In the genomic region with DNA sequence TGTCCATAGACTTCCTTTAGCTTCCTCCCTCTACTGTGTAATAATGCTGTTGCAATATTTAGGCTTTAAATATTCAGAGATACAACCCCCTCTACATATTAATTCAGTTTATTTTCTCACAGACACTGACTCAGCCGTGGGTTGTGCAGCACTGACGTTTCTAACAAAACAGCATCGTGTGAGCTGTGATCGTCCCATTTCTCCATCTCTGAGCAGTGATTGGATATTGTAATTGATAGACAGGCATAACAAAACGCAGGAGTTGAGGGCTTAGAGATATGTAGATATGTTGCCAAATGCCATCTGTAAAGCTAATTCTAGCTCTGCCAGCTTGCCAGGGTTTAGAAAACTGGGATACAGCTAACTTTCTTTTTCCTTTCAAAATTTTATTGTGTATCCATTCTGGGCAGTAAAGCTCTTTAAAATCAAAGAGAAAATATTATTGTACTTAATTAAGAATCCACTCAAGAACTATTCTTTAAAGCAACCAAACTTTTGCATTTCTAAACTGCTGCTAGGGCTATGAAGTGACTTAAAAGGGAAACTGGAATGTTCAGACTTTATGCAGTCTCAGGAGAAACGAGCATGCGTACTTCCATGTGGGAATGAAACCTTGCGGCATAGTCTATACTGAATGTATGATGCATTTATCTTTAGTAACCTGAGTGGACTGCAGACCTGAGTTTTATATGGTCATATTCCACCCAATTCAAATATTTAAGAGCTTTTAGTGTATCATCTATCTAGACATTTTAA, we compare ENCODE assay signal across 8 cellular contexts. TPM values are rescaled to one million over a fixed set of nuclear protein-coding genes. Genes with fewer than 3 reads are reported as not detected.
DNase-seq lines count a peak whose midpoint lies in the region; ATAC-seq and TF ChIP-seq lines count a peak whose summit lies in the region.

No MANE protein-coding gene starts in this region.

- peak; percentile 87 for DNase-seq in AG09309 (ENCODE audit: low read depth)
- DNase-seq in HT1080 (ENCODE audit: low read depth) = peak; percentile 72
- peak; percentile 93 for DNase-seq in astrocyte of the spinal cord (ENCODE audit: low read depth, low spot score)
- DNase-seq in hippocampal formation (lab: John Stamatoyannopoulos, UW) = peak; percentile 30 to 81
- DNase-seq in stimulated activated effector memory CD8-positive, alpha-beta T cell treated with anti-CD3 and anti-CD28 coated beads, Interleukin-12 subunit alpha, Interleukin-12 subunit beta, amount 100 ng/mL, for 72 hours (ENCODE audit: low spot score in 2 of 2) = no peak
- no peak for DNase-seq in germinal center (ENCODE audit: low spot score)
- no peak for DNase-seq in GM19238 (ENCODE audit: insufficient read length, low spot score)

- H3K36me3 Mint-ChIP-seq in stimulated activated effector memory CD8-positive, alpha-beta T cell treated with anti-CD3 and anti-CD28 coated beads, Interleukin-12 subunit alpha, Interleukin-12 subunit beta, amount 100 ng/mL, for 72 hours = no peaks in the 10 kb centered on the region

- in situ Hi-C loops in astrocyte of the spinal cord (cut with HindIII; ENCODE audit: low sequenced_read_pairs) = no loop called here

- H3K4me1 Mint-ChIP-seq in stimulated activated effector memory CD8-positive, alpha-beta T cell treated with anti-CD3 and anti-CD28 coated beads, Interleukin-12 subunit alpha, Interleukin-12 subunit beta, amount 100 ng/mL, for 72 hours = peaks cover 26% of the 10 kb centered on the region

- no peaks in the 10 kb centered on the region for H3K9me3 Mint-ChIP-seq in stimulated activated effector memory CD8-positive, alpha-beta T cell treated with anti-CD3 and anti-CD28 coated beads, Interleukin-12 subunit alpha, Interleukin-12 subunit beta, amount 100 ng/mL, for 72 hours

- no peak for TF ChIP-seq CTCF in AG09309 (IDR thresholded peaks at IDR 0.05; ENCODE audit: control insufficient read depth, insufficient read depth, low read depth, low read length, missing control alignments)
- TF ChIP-seq CTCF in astrocyte of the spinal cord (IDR thresholded peaks at IDR 0.05; ENCODE audit: low read depth, low read length) = no peak

- peak; percentile 81 for ATAC-seq in stimulated activated effector memory CD8-positive, alpha-beta T cell treated with anti-CD3 and anti-CD28 coated beads, Interleukin-12 subunit alpha, Interleukin-12 subunit beta, amount 100 ng/mL, for 72 hours
- no peak for ATAC-seq in GM18511 (IDR thresholded peaks at IDR 0.05; ENCODE audit: unreplicated experiment)

- H3K4me3 ChIP-seq in AG09309 (ENCODE audit: control insufficient read depth, low read depth, low read length) (peak overlapping the region; percentile 22), astrocyte of the spinal cord (ENCODE audit: low read depth, low read length) (peak overlapping the region; percentile 1)

- no peak overlapping the region for H3K4me3 Mint-ChIP-seq in stimulated activated effector memory CD8-positive, alpha-beta T cell treated with anti-CD3 and anti-CD28 coated beads, Interleukin-12 subunit alpha, Interleukin-12 subunit beta, amount 100 ng/mL, for 72 hours

- H3K27ac Mint-ChIP-seq in stimulated activated effector memory CD8-positive, alpha-beta T cell treated with anti-CD3 and anti-CD28 coated beads, Interleukin-12 subunit alpha, Interleukin-12 subunit beta, amount 100 ng/mL, for 72 hours = no peak overlapping the region

RNA-seq across cellular contexts. Expression of a gene that starts 22.7 kb away (rescaled TPM):
- 62.3 and 64.0 TPM in 2 replicates for total RNA-seq in HT1080 (2014; rRNA removed; shearing (Covaris generic))
- polyA plus RNA-seq in HT1080 (2015; cell fraction: cytosol; rRNA removed) = 55.6 and 60.3 TPM in 2 replicates
- polyA plus RNA-seq in HT1080 (2015; cell fraction: nucleus; rRNA removed) = 47.5 and 53.2 TPM in 2 replicates

RNA-seq across cellular contexts. Expression of a gene that starts 55.5 kb away (rescaled TPM):
- total RNA-seq in HT1080 (2014; rRNA removed; shearing (Covaris generic)) = not detected in 2 replicates
- polyA plus RNA-seq in HT1080 (2015; cell fraction: cytosol; rRNA removed) = not detected in 2 replicates
- not detected in 2 replicates for polyA plus RNA-seq in HT1080 (2015; cell fraction: nucleus; rRNA removed)

Comparison
In these comparisons a context has a peak if more than half of its experiments do, and no peak if none do; other contexts are left out.
1. DNase-seq: peak in AG09309 (single experiment), HT1080 (single experiment), astrocyte of the spinal cord (single experiment) and hippocampal formation (2 of 2); none in stimulated activated effector memory CD8-positive, alpha-beta T cell treated with anti-CD3 and anti-CD28 coated beads, Interleukin-12 subunit alpha, Interleukin-12 subunit beta, amount 100 ng/mL, for 72 hours (0 of 2), germinal center (single experiment) and GM19238 (single experiment).